In the genomic region with DNA sequence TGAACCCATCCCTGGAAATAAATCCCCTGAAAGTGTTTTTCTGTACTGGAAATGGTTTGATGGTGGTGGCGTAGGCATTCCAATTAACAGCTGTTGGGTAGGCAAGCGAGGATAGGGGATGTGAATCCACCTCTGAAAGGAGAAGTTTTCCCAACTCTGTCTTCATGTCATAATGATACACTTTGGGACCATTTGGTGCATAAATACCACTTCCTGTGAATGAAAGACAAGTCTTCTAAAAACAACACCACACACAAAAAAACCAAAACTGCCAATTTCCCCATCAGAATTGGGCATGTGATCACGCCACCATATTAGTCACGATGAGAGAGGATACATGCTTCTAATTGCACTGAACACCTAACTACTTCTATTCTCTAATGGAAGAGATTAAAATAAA, we compare ENCODE assay signal across 12 cellular contexts. TPM values are rescaled to one million over a fixed set of nuclear protein-coding genes. Genes with fewer than 3 reads are reported as not detected.
DNase-seq lines count a peak whose midpoint lies in the region; ATAC-seq and TF ChIP-seq lines count a peak whose summit lies in the region.
"Had no signal": no experiment of that assay in that cellular context is flagged by ENCODE, and none has a peak within 500 bp of the region (broad histone marks: within the 10 kb centered on the region; RNA-seq: fewer than 3 reads in every experiment).

No MANE protein-coding gene starts in this region.

- peak overlapping the region; percentile 57 for H3K4me3 Mint-ChIP-seq in central memory CD8-positive, alpha-beta T cell
- no peak overlapping the region for H3K4me3 Mint-ChIP-seq in activated CD4-positive, alpha-beta T cell treated with anti-CD3 and anti-CD28 coated beads, Interleukin-2, amount 10 ng/mL, durations not matched to agents 7 days and 5 days

- TF ChIP-seq POLR2A in breast epithelium (IDR thresholded peaks at IDR 0.05) (no peak), erythroblast (IDR thresholded peaks at IDR 0.05; ENCODE audit: low read length) (no peak)

- no peaks in the 10 kb centered on the region for H3K36me3 ChIP-seq in breast epithelium
- H3K36me3 ChIP-seq: HAP-1, SJSA1 had no signal

- intact Hi-C loops in breast epithelium (cut with DNase I; ENCODE audit: low total_unique reads) = no loop called here

- no peak for DNase-seq in central memory CD8-positive, alpha-beta T cell (ENCODE audit: low spot score in 2 of 2)
- DNase-seq in activated CD4-positive, alpha-beta T cell treated with anti-CD3 and anti-CD28 coated beads, Interleukin-2, amount 10 ng/mL, durations not matched to agents 7 days and 5 days = no peak
- DNase-seq in DMS79 (lab: John Stamatoyannopoulos, UW) (no peak), breast epithelium (ENCODE audit: low spot score in 2 of 2) (no peak), erythroblast (lab: John Stamatoyannopoulos, UW) (no peak)
- DNase-seq: retina had no signal

- ATAC-seq in GM18867 (IDR thresholded peaks at IDR 0.05; ENCODE audit: unreplicated experiment) (peak; percentile 42), GM21737 (IDR thresholded peaks at IDR 0.05; ENCODE audit: unreplicated experiment) (peak; percentile 45), HG03378 (IDR thresholded peaks at IDR 0.05; ENCODE audit: unreplicated experiment) (peak; percentile 46)
- ATAC-seq in central memory CD8-positive, alpha-beta T cell (replicated peaks; ENCODE audit: extremely low read depth, poor library complexity, severe bottlenecking) = peak; percentile 59

- peak overlapping the region; percentile 92 for H3K27ac Mint-ChIP-seq in central memory CD8-positive, alpha-beta T cell (ENCODE audit: low read depth)
- H3K27ac Mint-ChIP-seq in activated CD4-positive, alpha-beta T cell treated with anti-CD3 and anti-CD28 coated beads, Interleukin-2, amount 10 ng/mL, durations not matched to agents 7 days and 5 days = no peak overlapping the region

- H3K9me3 ChIP-seq in breast epithelium = no peaks in the 10 kb centered on the region
- H3K9me3 ChIP-seq: HAP-1, SJSA1 had no signal

- peaks cover 16% of the 10 kb centered on the region for H3K36me3 Mint-ChIP-seq in central memory CD8-positive, alpha-beta T cell (ENCODE audit: insufficient read depth)
- peaks cover 52% of the 10 kb centered on the region for H3K36me3 Mint-ChIP-seq in activated CD4-positive, alpha-beta T cell treated with anti-CD3 and anti-CD28 coated beads, Interleukin-2, amount 10 ng/mL, durations not matched to agents 7 days and 5 days (ENCODE audit: low read depth)

- H3K27me3 Mint-ChIP-seq in central memory CD8-positive, alpha-beta T cell = no peaks in the 10 kb centered on the region
- no peaks in the 10 kb centered on the region for H3K27me3 Mint-ChIP-seq in activated CD4-positive, alpha-beta T cell treated with anti-CD3 and anti-CD28 coated beads, Interleukin-2, amount 10 ng/mL, durations not matched to agents 7 days and 5 days

- H3K4me1 Mint-ChIP-seq in central memory CD8-positive, alpha-beta T cell = peaks cover 30% of the 10 kb centered on the region
- H3K4me1 Mint-ChIP-seq in activated CD4-positive, alpha-beta T cell treated with anti-CD3 and anti-CD28 coated beads, Interleukin-2, amount 10 ng/mL, durations not matched to agents 7 days and 5 days = peaks cover 25% of the 10 kb centered on the region

- no peak overlapping the region for H3K27ac ChIP-seq in breast epithelium
- H3K27ac ChIP-seq: SJSA1 had no signal

- no peak for TF ChIP-seq CTCF in breast epithelium (IDR thresholded peaks at IDR 0.05)

- POLR2A ChIA-PET in activated CD4-positive, alpha-beta T cell treated with anti-CD3 and anti-CD28 coated beads, Interleukin-2, amount 10 ng/mL, durations not matched to agents 7 days and 5 days (lab: Charles Lee) = no interaction called here

- no peak overlapping the region for H3K4me3 ChIP-seq in breast epithelium
- H3K4me3 ChIP-seq: HAP-1, SJSA1 had no signal

- no peaks in the 10 kb centered on the region for H3K9me3 Mint-ChIP-seq in central memory CD8-positive, alpha-beta T cell
- no peaks in the 10 kb centered on the region for H3K9me3 Mint-ChIP-seq in activated CD4-positive, alpha-beta T cell treated with anti-CD3 and anti-CD28 coated beads, Interleukin-2, amount 10 ng/mL, durations not matched to agents 7 days and 5 days

- no peaks in the 10 kb centered on the region for H3K4me1 ChIP-seq in breast epithelium
- H3K4me1 ChIP-seq: HAP-1, SJSA1 had no signal

- H3K27me3 ChIP-seq in breast epithelium = no peaks in the 10 kb centered on the region
- H3K27me3 ChIP-seq: SJSA1 had no signal

- CTCF ChIA-PET in activated CD4-positive, alpha-beta T cell treated with anti-CD3 and anti-CD28 coated beads, Interleukin-2, amount 10 ng/mL, durations not matched to agents 7 days and 5 days (lab: Charles Lee) = no interaction called here

RNA-seq across cellular contexts. Expression of a gene that starts 6.4 kb away (rescaled TPM):
- 10 to 100 TPM; 12.8 to 16.1 TPM for total RNA-seq in activated CD4-positive, alpha-beta T cell treated with anti-CD3 and anti-CD28 coated beads, Interleukin-2, amount 10 ng/mL, durations not matched to agents 7 days and 5 days
- total RNA-seq in breast epithelium = 1 to 10 TPM; 1.8 to 3.5 (median 2.9) TPM
- total RNA-seq: bronchial epithelial cell had no signal

RNA-seq across cellular contexts. Expression of a gene that starts 37.5 kb away (rescaled TPM):
- total RNA-seq in activated CD4-positive, alpha-beta T cell treated with anti-CD3 and anti-CD28 coated beads, Interleukin-2, amount 10 ng/mL, durations not matched to agents 7 days and 5 days = not detected
- total RNA-seq in breast epithelium = 1 to 10 TPM in 2 of 3 donors, under 1 TPM in 1; 0.98 to 8.6 (median 2.6) TPM
- total RNA-seq: bronchial epithelial cell, SJSA1 had no signal

RNA-seq across cellular contexts. Expression of a gene that starts 47.1 kb away (rescaled TPM):
- 1 to 10 TPM; 9.1 to 9.3 TPM for total RNA-seq in activated CD4-positive, alpha-beta T cell treated with anti-CD3 and anti-CD28 coated beads, Interleukin-2, amount 10 ng/mL, durations not matched to agents 7 days and 5 days
- 10 to 100 TPM in 2 of 3 donors, 1 to 10 TPM in 1; 8.2 to 14.6 (median 14.1) TPM for total RNA-seq in breast epithelium
